In the genomic region with DNA sequence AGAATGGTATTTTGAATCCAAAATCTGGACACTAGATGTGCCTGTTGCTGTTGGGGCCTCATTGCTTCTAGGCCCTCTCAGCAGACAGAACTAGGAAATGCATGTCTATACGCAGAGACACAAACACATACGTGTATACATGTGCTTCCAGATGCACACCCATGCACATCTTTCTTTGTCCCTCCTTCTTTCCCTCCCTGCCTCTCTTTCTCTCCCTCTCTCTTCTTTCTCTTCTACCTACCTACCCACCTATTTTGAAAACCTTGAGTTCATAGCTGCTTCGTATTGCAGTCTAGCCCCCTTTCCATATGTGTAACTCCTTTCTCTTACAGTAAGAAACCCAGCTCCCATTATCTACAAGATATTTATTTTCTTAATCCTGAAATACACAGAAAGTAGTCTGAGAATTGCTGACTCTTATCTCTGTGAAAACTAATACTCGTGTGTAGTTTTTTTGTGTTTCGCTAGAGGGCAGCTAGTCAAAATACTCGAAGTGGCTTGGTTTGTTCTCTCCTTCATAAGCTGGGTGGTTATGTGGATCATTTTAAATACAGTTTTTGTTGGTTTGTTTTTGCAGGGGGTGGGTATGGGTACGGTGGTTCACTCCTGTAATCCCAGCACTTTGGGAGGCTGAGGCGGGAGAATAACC, we compare ENCODE assay signal across 1 cellular context.
TF ChIP-seq lines count a peak whose summit lies in the region.

No MANE protein-coding gene starts in this region.

TF ChIP-seq in GM12891, 5 proteins besides CTCF, POLR2A, EP300 and RAD21:
- TF ChIP-seq POU2F2 (IDR thresholded peaks at IDR 0.05; ENCODE audit: low read depth, low read length) (no peak), PAX5 (IDR thresholded peaks at IDR 0.05; ENCODE audit: insufficient read depth, low read length, severe bottlenecking) (no peak), POLR2AphosphoS5 (IDR thresholded peaks at IDR 0.05; ENCODE audit: low read depth, low read length) (no peak), SPI1 (IDR thresholded peaks at IDR 0.05; ENCODE audit: low read depth, low read length) (no peak), TAF1 (IDR thresholded peaks at IDR 0.05; ENCODE audit: low read depth, low read length) (no peak)
TF ChIP-seq in GM12891: peak in this region for 0.
